In genomic region chr14:101226265-101226602, GRCh38 we compare ENCODE assay signal across 1 cellular context.
TF ChIP-seq lines count a peak whose summit lies in the region.

No MANE protein-coding gene starts in this region.

TF ChIP-seq in H1, 55 proteins besides CTCF, POLR2A, EP300 and RAD21 (continued from another document):
- TF ChIP-seq RNF2 (IDR thresholded peaks at IDR 0.05; ENCODE audit: borderline replicate concordance, low read depth, low read length, missing control alignments, poor library complexity, severe bottlenecking) (no peak), USF2 (IDR thresholded peaks at IDR 0.05; ENCODE audit: low read length) (no peak), BRCA1 (IDR thresholded peaks at IDR 0.05; ENCODE audit: low read depth, low read length) (no peak), SRF (IDR thresholded peaks at IDR 0.05; ENCODE audit: low read depth, low read length) (no peak), SUZ12 (IDR thresholded peaks at IDR 0.05; ENCODE audit: low read length) (no peak), NANOG (IDR thresholded peaks at IDR 0.05; ENCODE audit: insufficient read depth, low read depth, low read length, poor library complexity, severe bottlenecking) (no peak), ZNF274 (IDR thresholded peaks at IDR 0.05; ENCODE audit: borderline replicate concordance, extremely low read depth, low read length) (no peak), GTF2F1 (IDR thresholded peaks at IDR 0.05; ENCODE audit: borderline replicate concordance, low read depth, low read length) (no peak)
